1 cellular context compared by ENCODE assay signal in genomic region chr19:42370068-42370520, GRCh38.
TF ChIP-seq lines count a peak whose summit lies in the region.

No MANE protein-coding gene starts in this region.

TF ChIP-seq in HepG2, 621 proteins besides CTCF, POLR2A, EP300 and RAD21:
- 0 out of 2 replicates have a peak, but pooled peaks have one; percentile 55 for TF ChIP-seq ZSCAN22 (CRISPR knock-in tag; IDR thresholded peaks at IDR 0.05)
- no peak for TF ChIP-seq BRCA1 (CRISPR knock-in tag; IDR thresholded peaks at IDR 0.05)
